Comparison of ENCODE assay signal across 22 cellular contexts in the genomic region with DNA sequence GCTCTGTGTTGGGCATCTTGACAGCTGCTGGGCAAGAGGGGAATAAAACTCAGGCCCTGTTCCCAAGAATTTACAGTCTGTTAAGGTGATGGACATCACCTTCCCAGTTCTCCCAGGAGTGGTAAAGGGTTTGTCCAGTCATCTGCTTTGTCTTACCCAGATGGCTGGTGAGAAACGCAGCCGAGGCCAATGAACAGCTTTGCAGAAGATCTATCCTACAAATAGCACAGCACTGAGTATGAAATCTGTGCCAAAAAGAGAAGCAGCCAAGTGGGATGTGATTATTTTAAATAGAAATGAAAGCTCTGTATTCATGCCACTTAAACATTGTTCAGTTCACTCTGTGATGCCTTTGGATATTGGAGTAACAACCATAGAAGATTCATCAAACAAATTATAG.
A peak's percentile ranks its signal among the peaks of the same experiment; 100 is the strongest.
DNase-seq lines count a peak whose midpoint lies in the region; ATAC-seq and TF ChIP-seq lines count a peak whose summit lies in the region.
"Had no signal": no experiment of that assay in that cellular context is flagged by ENCODE, and none has a peak within 500 bp of the region (broad histone marks: within the 10 kb centered on the region; RNA-seq: fewer than 3 reads in every experiment).

No MANE protein-coding gene starts in this region.

- H3K9me3 ChIP-seq in uterus: no peaks in the 10 kb centered on the region
- H3K9me3 ChIP-seq: ovary, thoracic aorta had no signal

- H3K4me3 ChIP-seq in uterus: no peak overlapping the region
- H3K4me3 ChIP-seq: ovary, thoracic aorta had no signal

- intact Hi-C loops in head of caudate nucleus (cut with DNase I): no loop called here
- intact Hi-C loops in uterus (cut with DNase I; ENCODE audit: low total_unique reads): no loop called here

- no peaks in the 10 kb centered on the region for H3K4me1 ChIP-seq in uterus

- DNase-seq in DMS79 (lab: John Stamatoyannopoulos, UW) (peak; percentile 16), head of caudate nucleus (peak in 37 of 42 donors; percentile 13 to 77 (median 46)), midbrain (lab: John Stamatoyannopoulos, UW) (peak; percentile 41), uterus (no peak)
- DNase-seq in activated naive CD4-positive, alpha-beta T cell treated with anti-CD3 and anti-CD28 coated beads, Interleukin-2, amount 50 U/mL, for 72 hours (ENCODE audit: low spot score in 2 of 2): no peak
- no peak for DNase-seq in activated CD8-positive, alpha-beta memory T cell treated with anti-CD3 and anti-CD28 coated beads for 24 hours
- DNase-seq: activated CD8-positive, alpha-beta memory T cell treated with anti-CD3 and anti-CD28 coated beads, Interleukin-2, amount 10 ng/mL, durations not matched to agents 7 days and 5 days; activated gamma-delta T cell; activated naive CD8-positive, alpha-beta T cell treated with anti-CD3 and anti-CD28 coated beads, Interleukin-2, amount 10 ng/mL, durations not matched to agents 7 days and 5 days; activated T-cell treated with anti-CD3 and anti-CD28 coated beads, Interleukin-2, amount 50 U/mL, for 4 hours; Calu3; kidney; NCI-H146; NCI-H2107; ovary; small intestine; stimulated activated naive CD4-positive, alpha-beta T cell treated with Interleukin-2 at 50 U/mL for 16 hours had no signal

- peaks cover 0 to 5% (median 0%) of the 10 kb centered on the region in 5 experiments for H3K9me3 Mint-ChIP-seq in brain
- H3K9me3 Mint-ChIP-seq in activated naive CD4-positive, alpha-beta T cell treated with anti-CD3 and anti-CD28 coated beads, Interleukin-2, amount 50 U/mL, for 72 hours: no peaks in the 10 kb centered on the region
- H3K9me3 Mint-ChIP-seq: activated naive CD8-positive, alpha-beta T cell treated with anti-CD3 and anti-CD28 coated beads, Interleukin-2, amount 10 ng/mL, durations not matched to agents 7 days and 5 days; activated T-cell treated with anti-CD3 and anti-CD28 coated beads, Interleukin-2, amount 50 U/mL, for 4 hours; central memory CD8-positive, alpha-beta T cell; IgD-negative memory B cell had no signal

- peak overlapping the region in 1 of 5 experiments; percentile 5 for H3K4me3 Mint-ChIP-seq in brain
- H3K4me3 Mint-ChIP-seq: activated CD8-positive, alpha-beta memory T cell treated with anti-CD3 and anti-CD28 coated beads, Interleukin-2, amount 10 ng/mL, durations not matched to agents 7 days and 5 days; activated naive CD8-positive, alpha-beta T cell treated with anti-CD3 and anti-CD28 coated beads, Interleukin-2, amount 10 ng/mL, durations not matched to agents 7 days and 5 days; activated T-cell treated with anti-CD3 and anti-CD28 coated beads, Interleukin-2, amount 50 U/mL, for 4 hours; central memory CD8-positive, alpha-beta T cell; IgD-negative memory B cell had no signal

- H3K27ac Mint-ChIP-seq in brain: peak overlapping the region; percentile 30 to 93 (median 70)
- no peak overlapping the region for H3K27ac Mint-ChIP-seq in activated naive CD4-positive, alpha-beta T cell treated with anti-CD3 and anti-CD28 coated beads, Interleukin-2, amount 50 U/mL, for 72 hours
- H3K27ac Mint-ChIP-seq: activated CD8-positive, alpha-beta memory T cell treated with anti-CD3 and anti-CD28 coated beads, Interleukin-2, amount 10 ng/mL, durations not matched to agents 7 days and 5 days; activated naive CD8-positive, alpha-beta T cell treated with anti-CD3 and anti-CD28 coated beads, Interleukin-2, amount 10 ng/mL, durations not matched to agents 7 days and 5 days; IgD-negative memory B cell had no signal

- no peak for TF ChIP-seq CTCF in brain (conservative IDR thresholded peaks at IDR 0.05)
- no peak for TF ChIP-seq CTCF in uterus (IDR thresholded peaks at IDR 0.05)

- no peaks in the 10 kb centered on the region for H3K36me3 ChIP-seq in uterus
- H3K36me3 ChIP-seq: ovary, thoracic aorta had no signal

- H3K27me3 Mint-ChIP-seq in brain: no peaks in the 10 kb centered on the region
- H3K27me3 Mint-ChIP-seq: activated CD8-positive, alpha-beta memory T cell treated with anti-CD3 and anti-CD28 coated beads, Interleukin-2, amount 10 ng/mL, durations not matched to agents 7 days and 5 days; activated naive CD8-positive, alpha-beta T cell treated with anti-CD3 and anti-CD28 coated beads, Interleukin-2, amount 10 ng/mL, durations not matched to agents 7 days and 5 days; central memory CD8-positive, alpha-beta T cell; IgD-negative memory B cell had no signal

- ATAC-seq in HG03108 (IDR thresholded peaks at IDR 0.05; ENCODE audit: unreplicated experiment): no peak
- no peak for ATAC-seq in activated naive CD4-positive, alpha-beta T cell treated with anti-CD3 and anti-CD28 coated beads, Interleukin-2, amount 50 U/mL, for 72 hours
- ATAC-seq: activated CD8-positive, alpha-beta memory T cell treated with anti-CD3 and anti-CD28 coated beads, Interleukin-2, amount 10 ng/mL, durations not matched to agents 7 days and 5 days; activated T-cell treated with anti-CD3 and anti-CD28 coated beads, Interleukin-2, amount 50 U/mL, for 4 hours had no signal

- H3K27ac ChIP-seq in uterus: no peak overlapping the region
- H3K27ac ChIP-seq: ovary, thoracic aorta had no signal

- H3K4me1 Mint-ChIP-seq in brain: peaks cover 3% of the 10 kb centered on the region
- H3K4me1 Mint-ChIP-seq: activated naive CD8-positive, alpha-beta T cell treated with anti-CD3 and anti-CD28 coated beads, Interleukin-2, amount 10 ng/mL, durations not matched to agents 7 days and 5 days; central memory CD8-positive, alpha-beta T cell; IgD-negative memory B cell had no signal

- no peak for TF ChIP-seq POLR2A in uterus (IDR thresholded peaks at IDR 0.05)

- H3K36me3 Mint-ChIP-seq in brain: peaks cover 13% of the 10 kb centered on the region
- no peaks in the 10 kb centered on the region for H3K36me3 Mint-ChIP-seq in activated naive CD4-positive, alpha-beta T cell treated with anti-CD3 and anti-CD28 coated beads, Interleukin-2, amount 50 U/mL, for 72 hours

- no peaks in the 10 kb centered on the region for H3K27me3 ChIP-seq in uterus
- H3K27me3 ChIP-seq: ovary had no signal

Comparison
In these comparisons a context has a peak if more than half of its experiments do, and no peak if none do; other contexts are left out.
1. DNase-seq: peak in DMS79 (single experiment), head of caudate nucleus (37 of 42) and midbrain (single experiment); none in uterus (0 of 2), activated naive CD4-positive, alpha-beta T cell treated with anti-CD3 and anti-CD28 coated beads, Interleukin-2, amount 50 U/mL, for 72 hours (0 of 2) and activated CD8-positive, alpha-beta memory T cell treated with anti-CD3 and anti-CD28 coated beads for 24 hours (single experiment).
2. H3K27ac Mint-ChIP-seq: peak in brain (5 of 5); none in activated naive CD4-positive, alpha-beta T cell treated with anti-CD3 and anti-CD28 coated beads, Interleukin-2, amount 50 U/mL, for 72 hours (0 of 2).